24 cellular contexts compared by ENCODE assay signal in genomic region chr9:90132866-90133265, GRCh38.
"Had no signal": no experiment of that assay in that cellular context is flagged by ENCODE, and none has a peak within 500 bp of the region (broad histone marks: within the 10 kb centered on the region; RNA-seq: fewer than 3 reads in every experiment).

No MANE protein-coding gene starts in this region.

- H3K36me3 ChIP-seq: esophagus muscularis mucosa, gastroesophageal sphincter, heart left ventricle, left lung, lower lobe of right lung had no signal

- H3K4me1 Mint-ChIP-seq: immature natural killer cell; mesothelial cell of epicardium; naive B cell; naive thymus-derived CD8-positive, alpha-beta T cell had no signal

- H3K9me3 Mint-ChIP-seq: immature natural killer cell, mesothelial cell of epicardium had no signal

- DNase-seq: dermis blood vessel endothelial cell; dorsolateral prefrontal cortex; effector CD4-positive, alpha-beta T cell; effector memory CD4-positive, alpha-beta T cell; foreskin keratinocyte; heart left ventricle; hypothalamus; immature natural killer cell; islet precursor cell; kidney; kidney glomerular epithelial cell; left colon; left lung; left ventricle myocardium superior; lower lobe of right lung; mesenchymal stem cell; mucosa of descending colon; naive B cell; naive thymus-derived CD8-positive, alpha-beta T cell had no signal

- ATAC-seq: foreskin keratinocyte; gastroesophageal sphincter; heart left ventricle; left colon; left lung; left ventricle myocardium superior; lower lobe of right lung; mucosa of descending colon; naive thymus-derived CD8-positive, alpha-beta T cell had no signal

- H3K36me3 Mint-ChIP-seq: immature natural killer cell; mesothelial cell of epicardium; naive B cell; naive thymus-derived CD8-positive, alpha-beta T cell had no signal

- H3K4me1 ChIP-seq: esophagus muscularis mucosa, foreskin keratinocyte, gastroesophageal sphincter, left lung, lower lobe of right lung had no signal

- H3K4me3 ChIP-seq: coronary artery, dorsolateral prefrontal cortex, esophagus muscularis mucosa, gastroesophageal sphincter, heart left ventricle, hepatocyte, left lung, lower lobe of right lung, mucosa of descending colon had no signal

- H3K27ac ChIP-seq: coronary artery, dorsolateral prefrontal cortex, esophagus muscularis mucosa, foreskin keratinocyte, gastroesophageal sphincter, heart left ventricle, hepatocyte, left lung, lower lobe of right lung had no signal

- H3K4me3 Mint-ChIP-seq: immature natural killer cell; mesothelial cell of epicardium; naive B cell; naive thymus-derived CD8-positive, alpha-beta T cell had no signal

- H3K27me3 ChIP-seq: gastroesophageal sphincter, left lung had no signal

- H3K9me3 ChIP-seq: esophagus muscularis mucosa, gastroesophageal sphincter, left lung, lower lobe of right lung, mucosa of descending colon had no signal

- H3K27ac Mint-ChIP-seq: immature natural killer cell; mesothelial cell of epicardium; naive B cell; naive thymus-derived CD8-positive, alpha-beta T cell had no signal
